Comparison of ENCODE assay signal across 20 cellular contexts in genomic region chr16:11996433-11997174, GRCh38. TPM values are rescaled to one million over a fixed set of nuclear protein-coding genes. Genes with fewer than 3 reads are reported as not detected.
A peak's percentile ranks its signal among the peaks of the same experiment; 100 is the strongest.
DNase-seq lines count a peak whose midpoint lies in the region; ATAC-seq, FAIRE-seq and TF ChIP-seq lines count a peak whose summit lies in the region.
"Had no signal": no experiment of that assay in that cellular context is flagged by ENCODE, and none has a peak within 500 bp of the region (broad histone marks: within the 10 kb centered on the region; RNA-seq: fewer than 3 reads in every experiment).

No MANE protein-coding gene starts in this region.

- H3K27ac ChIP-seq in HepG2 (ENCODE audit: extremely low read length, insufficient read depth, low read length): no peak overlapping the region
- no peak overlapping the region for H3K27ac ChIP-seq in right lobe of liver
- H3K27ac ChIP-seq in osteoblast (ENCODE audit: low read depth, low read length): no peak overlapping the region
- peak overlapping the region in 1 of 2 donors; percentile 1 for H3K27ac ChIP-seq in breast epithelium

- POLR2A ChIA-PET in HepG2 (lab: Yijun Ruan, JAX): interaction anchor here (1.7 kb wide), 1 partner anchor 20 kb away, joined by 7 read pairs; the partner anchor contains the start of gene SNX29

- H3K4me1 Mint-ChIP-seq in dendritic cell treated with granulocyte-macrophage colony-stimulating factor and Interleukin-4, amounts not matched to agents 40 ng/mL and 50 ng/mL, for 4 days (ENCODE audit: low read depth): peaks cover 78% of the 10 kb centered on the region

- H2AFZ ChIP-seq in HepG2 (ENCODE audit: low read length) (no peak overlapping the region), osteoblast (ENCODE audit: low read length) (no peak overlapping the region)

- TF ChIP-seq RAD21 in HepG2 (CRISPR knock-in tag; IDR thresholded peaks at IDR 0.05): no peak

- H3K9me3 ChIP-seq in HepG2 (ENCODE audit: low read length) (no peaks in the 10 kb centered on the region), right lobe of liver (no peaks in the 10 kb centered on the region), osteoblast (ENCODE audit: low read depth, low read length) (no peaks in the 10 kb centered on the region), breast epithelium (no peaks in the 10 kb centered on the region)

- H3K4me3 Mint-ChIP-seq in dendritic cell treated with granulocyte-macrophage colony-stimulating factor and Interleukin-4, amounts not matched to agents 40 ng/mL and 50 ng/mL, for 4 days: no peak overlapping the region

- H3K4me2 ChIP-seq in HepG2 (ENCODE audit: low read depth, low read length): no peak overlapping the region
- no peak overlapping the region for H3K4me2 ChIP-seq in osteoblast (ENCODE audit: insufficient read depth, low read length)

- CTCF ChIA-PET in HepG2 (lab: Yijun Ruan, JAX; ENCODE audit: low intra/inter-chr PET ratio, low total read pairs): no interaction called here

- in situ Hi-C loops in HepG2 (cut with HindIII; ENCODE audit: extremely low pct_ligation_motif_present, low pct_unique_long_range_greater_than_20kb): no loop called here

- peak overlapping the region; percentile 67 for H3K27ac Mint-ChIP-seq in dendritic cell treated with granulocyte-macrophage colony-stimulating factor and Interleukin-4, amounts not matched to agents 40 ng/mL and 50 ng/mL, for 4 days

- no peaks in the 10 kb centered on the region for H4K20me1 ChIP-seq in HepG2 (ENCODE audit: insufficient read depth, low read length)
- peaks cover 11% of the 10 kb centered on the region for H4K20me1 ChIP-seq in osteoblast (ENCODE audit: insufficient read depth, low read length)

- H3K36me3 ChIP-seq in HepG2 (replicated peaks in 1 of 2; ENCODE audit: control insufficient read depth in 1 of 2, insufficient read depth in 2 of 2, low read length in 2 of 2) (no peaks in the 10 kb centered on the region), right lobe of liver (no peaks in the 10 kb centered on the region), osteoblast (ENCODE audit: insufficient read depth, low read length) (no peaks in the 10 kb centered on the region), breast epithelium (no peaks in the 10 kb centered on the region)

- H3K27me3 ChIP-seq in HepG2 (ENCODE audit: control insufficient read depth in 1 of 2, insufficient read depth in 2 of 2, low read length in 2 of 2) (no peaks in the 10 kb centered on the region), right lobe of liver (no peaks in the 10 kb centered on the region), osteoblast (ENCODE audit: insufficient read depth, low read length) (no peaks in the 10 kb centered on the region), breast epithelium (no peaks in the 10 kb centered on the region)

- H3K27me3 Mint-ChIP-seq in dendritic cell treated with granulocyte-macrophage colony-stimulating factor and Interleukin-4, amounts not matched to agents 40 ng/mL and 50 ng/mL, for 4 days: no peaks in the 10 kb centered on the region

- H3K79me2 ChIP-seq in HepG2 (ENCODE audit: insufficient read depth, low read length): no peaks in the 10 kb centered on the region
- H3K79me2 ChIP-seq in osteoblast (ENCODE audit: insufficient read depth, low read length): peaks cover 34% of the 10 kb centered on the region

- ATAC-seq in HepG2 (no peak), right lobe of liver (no peak), GM19467 (IDR thresholded peaks at IDR 0.05; ENCODE audit: unreplicated experiment) (no peak)

- WGBS in HepG2 (ENCODE audit: low lambda C conversion rate): 86% methylated on average over 8 of the region's 8 CpGs
- whole genome bisulfite sequencing in right lobe of liver (ENCODE audit: insufficient coverage, low coverage, low lambda C conversion rate, missing lambda C conversion rate): 74% methylated on average over 8 of the region's 8 CpGs

- TF ChIP-seq EP300 in HepG2 (IDR thresholded peaks at IDR 0.05; ENCODE audit: low read depth in 2 of 2, low read length in 2 of 2) (no peak), HepG2 (CRISPR knock-in tag; IDR thresholded peaks at IDR 0.05; ENCODE audit: borderline replicate concordance) (no peak)

- H3K4me1 ChIP-seq in HepG2 (ENCODE audit: insufficient read depth, low read length) (peaks cover 38% of the 10 kb centered on the region), right lobe of liver (no peaks in the 10 kb centered on the region), osteoblast (ENCODE audit: insufficient read depth, low read length) (no peaks in the 10 kb centered on the region), breast epithelium (no peaks in the 10 kb centered on the region)

- H3K36me3 Mint-ChIP-seq in dendritic cell treated with granulocyte-macrophage colony-stimulating factor and Interleukin-4, amounts not matched to agents 40 ng/mL and 50 ng/mL, for 4 days (ENCODE audit: low read depth): peaks cover 68% of the 10 kb centered on the region

- FAIRE-seq in HepG2 (lab: Jason Lieb, UNC): peak; percentile 66
- FAIRE-seq: GM12892, H1 had no signal

- TF ChIP-seq CTCF in HepG2 (CRISPR knock-in tag; IDR thresholded peaks at IDR 0.05) (no peak), right lobe of liver (IDR thresholded peaks at IDR 0.05) (no peak), osteoblast (IDR thresholded peaks at IDR 0.05; ENCODE audit: extremely low read depth, low read depth, low read length) (no peak), breast epithelium (IDR thresholded peaks at IDR 0.05) (no peak)

- no peak for DNase-seq in HepG2 (ENCODE audit: low spot score)
- no peak for DNase-seq in right lobe of liver
- DNase-seq in osteoblast (ENCODE audit: insufficient read length, low spot score, missing footprints): peak; percentile 15
- no peak for DNase-seq in glomerular visceral epithelial cell (ENCODE audit: extremely low spot score)
- DNase-seq in breast epithelium (ENCODE audit: low spot score in 2 of 2): no peak
- no peak for DNase-seq in activated CD4-positive, alpha-beta T cell treated with anti-CD3 and anti-CD28 coated beads for 4 hours
- DNase-seq: 8988T, IMR-90, NCI-H1105 treated with DMSO at 0.1 percent for 48 hours, NCI-H187 treated with DMSO at 0.1 percent for 48 hours, NCI-H69, OCI-M1, SIG-M5 had no signal

- intact Hi-C loops in HepG2 (cut with micrococcal nuclease; ENCODE audit: unreplicated experiment): no loop called here
- intact Hi-C loops in right lobe of liver (cut with DNase I): no loop called here
- intact Hi-C loops in dendritic cell treated with granulocyte-macrophage colony-stimulating factor and Interleukin-4, amounts not matched to agents 40 ng/mL and 50 ng/mL, for 4 days (cut with micrococcal nuclease): no loop called here
- intact Hi-C loops in breast epithelium (cut with DNase I; ENCODE audit: low total_unique reads): no loop called here

- no peaks in the 10 kb centered on the region for H3K9me3 Mint-ChIP-seq in dendritic cell treated with granulocyte-macrophage colony-stimulating factor and Interleukin-4, amounts not matched to agents 40 ng/mL and 50 ng/mL, for 4 days

- H3K4me3 ChIP-seq in HepG2 (replicated peaks in 1 of 3; ENCODE audit: insufficient read depth in 1 of 3, low read depth in 2 of 3, low read length in 3 of 3): no peak overlapping the region
- H3K4me3 ChIP-seq in right lobe of liver: no peak overlapping the region
- no peak overlapping the region for H3K4me3 ChIP-seq in osteoblast (ENCODE audit: insufficient read depth, low read length)
- H3K4me3 ChIP-seq in breast epithelium: no peak overlapping the region

- no peak overlapping the region for H3K9ac ChIP-seq in HepG2 (ENCODE audit: insufficient read depth, low read depth, low read length)

- no TSS peak for BruUV-seq in HepG2 (replicated peaks; lab: Mats Ljungman, UMichigan)

- TF ChIP-seq POLR2A in HepG2 (IDR thresholded peaks at IDR 0.05; ENCODE audit: insufficient read depth in 1 of 2, low read depth in 2 of 2, low read length in 2 of 2): no peak
- TF ChIP-seq POLR2A in right lobe of liver (IDR thresholded peaks at IDR 0.05): no peak
- no peak for TF ChIP-seq POLR2A in breast epithelium (IDR thresholded peaks at IDR 0.05)

RNA-seq across cellular contexts. Expression of gene SNX29, which starts 20.1 kb away (rescaled TPM):
- total RNA-seq in HepG2 (2016; rRNA removed; fragmentation: Illumina TruSeq; extraction: Trizol) (5.2 and 6.5 TPM in 2 replicates), right lobe of liver (1 to 10 TPM; 5.1 to 9.8 (median 8.1) TPM), osteoblast (30.8 and 34.5 TPM in 2 replicates), breast epithelium (10 to 100 TPM; 19.2 to 37.4 (median 28.8) TPM)
- total RNA-seq in HepG2 (2016; cell fraction: cytosol; rRNA removed; fragmentation: Illumina TruSeq; extraction: Trizol; ENCODE audit: low read depth): 3.1 and 5.5 TPM in 2 replicates
- 3.4 and 4.6 TPM in 2 replicates for total RNA-seq in HepG2 (2016; cell fraction: insoluble cytoplasmic fraction; rRNA removed; fragmentation: Illumina TruSeq; extraction: Trizol)
- total RNA-seq in HepG2 (2016; cell fraction: membrane; rRNA removed; fragmentation: Illumina TruSeq; extraction: Trizol): 2.5 and 3.3 TPM in 2 replicates
- total RNA-seq in HepG2 (2016; cell fraction: nucleus; rRNA removed; fragmentation: Illumina TruSeq; extraction: Trizol): 8.7 and 12.7 TPM in 2 replicates
- 3.4 TPM in 2 replicates for polyA plus RNA-seq in HepG2 (2011; rRNA removed)
- polyA plus RNA-seq in HepG2 (2011; cell fraction: cytosol; rRNA removed): 2.5 and 2.6 TPM in 2 replicates
- polyA plus RNA-seq in HepG2 (2011; cell fraction: nucleus; rRNA removed): 4.1 and 4.5 TPM in 2 replicates
- polyA plus RNA-seq in HepG2 (2012): 2.7 and 3.1 TPM in 2 replicates
- polyA plus RNA-seq in HepG2 (2016; cell fraction: cytosol; fragmentation: Illumina TruSeq; extraction: Trizol; ENCODE audit: low read depth): 0.49 and 0.50 TPM in 2 replicates
- polyA plus RNA-seq in HepG2 (2016; cell fraction: insoluble cytoplasmic fraction; fragmentation: Illumina TruSeq; extraction: Trizol; ENCODE audit: low read depth): 2.6 and 3.8 TPM in 2 replicates
- polyA plus RNA-seq in HepG2 (2016; cell fraction: membrane; fragmentation: Illumina TruSeq; extraction: Trizol; ENCODE audit: low read depth): 0.64 and 0.65 TPM in 2 replicates
- 3.4 and 3.7 TPM in 2 replicates for polyA plus RNA-seq in HepG2 (2016; cell fraction: nucleus; fragmentation: Illumina TruSeq; extraction: Trizol; ENCODE audit: insufficient read depth, low read depth)
- polyA minus RNA-seq in HepG2 (2011; rRNA and poly(A)+ RNA removed; ENCODE audit: low replicate concordance): 16.0 and 20.2 TPM in 2 replicates
- polyA minus RNA-seq in HepG2 (2011; cell fraction: cytosol; rRNA and poly(A)+ RNA removed): 2.9 and 3.2 TPM in 2 replicates
- polyA minus RNA-seq in HepG2 (2011; cell fraction: nucleus; rRNA and poly(A)+ RNA removed): 15.6 and 19.6 TPM in 2 replicates

RNA-seq across cellular contexts. Expression of gene TNFRSF17, which starts 31.6 kb away (rescaled TPM):
- total RNA-seq in HepG2 (2016; rRNA removed; fragmentation: Illumina TruSeq; extraction: Trizol): not detected in 2 replicates
- not detected in 2 replicates for total RNA-seq in HepG2 (2016; cell fraction: cytosol; rRNA removed; fragmentation: Illumina TruSeq; extraction: Trizol; ENCODE audit: low read depth)
- total RNA-seq in HepG2 (2016; cell fraction: insoluble cytoplasmic fraction; rRNA removed; fragmentation: Illumina TruSeq; extraction: Trizol): not detected in 2 replicates
- not detected in 2 replicates for total RNA-seq in HepG2 (2016; cell fraction: membrane; rRNA removed; fragmentation: Illumina TruSeq; extraction: Trizol)
- total RNA-seq in HepG2 (2016; cell fraction: nucleus; rRNA removed; fragmentation: Illumina TruSeq; extraction: Trizol): not detected in 2 replicates
- polyA plus RNA-seq in HepG2 (2011; rRNA removed): not detected in 2 replicates
- polyA plus RNA-seq in HepG2 (2011; cell fraction: cytosol; rRNA removed): not detected in 2 replicates
- not detected in 2 replicates for polyA plus RNA-seq in HepG2 (2011; cell fraction: nucleus; rRNA removed)
- not detected in 2 replicates for polyA plus RNA-seq in HepG2 (2012)
- polyA plus RNA-seq in HepG2 (2016; cell fraction: cytosol; fragmentation: Illumina TruSeq; extraction: Trizol; ENCODE audit: low read depth): not detected in 2 replicates
- not detected in 2 replicates for polyA plus RNA-seq in HepG2 (2016; cell fraction: insoluble cytoplasmic fraction; fragmentation: Illumina TruSeq; extraction: Trizol; ENCODE audit: low read depth)
- polyA plus RNA-seq in HepG2 (2016; cell fraction: membrane; fragmentation: Illumina TruSeq; extraction: Trizol; ENCODE audit: low read depth): not detected in 2 replicates
- not detected in 2 replicates for polyA plus RNA-seq in HepG2 (2016; cell fraction: nucleus; fragmentation: Illumina TruSeq; extraction: Trizol; ENCODE audit: insufficient read depth, low read depth)
- not detected in 2 replicates for polyA minus RNA-seq in HepG2 (2011; rRNA and poly(A)+ RNA removed; ENCODE audit: low replicate concordance)
- not detected in 2 replicates for polyA minus RNA-seq in HepG2 (2011; cell fraction: cytosol; rRNA and poly(A)+ RNA removed)
- not detected in 2 replicates for polyA minus RNA-seq in HepG2 (2011; cell fraction: nucleus; rRNA and poly(A)+ RNA removed)
- total RNA-seq in right lobe of liver: under 1 TPM in 1 of 6 experiments, not detected in 5; 0.44 TPM
- not detected in 2 replicates for total RNA-seq in osteoblast
- total RNA-seq in breast epithelium: under 1 TPM in 2 of 3 donors, not detected in 1; 0.44 to 0.98 TPM
- total RNA-seq: Daoy, H1, HT-29, IMR-90 had no signal
- polyA plus RNA-seq: BJ, H1, IMR-90 had no signal

RNA-seq across cellular contexts. Expression of gene NPIPB2, which starts 54.8 kb away (rescaled TPM):
- total RNA-seq in HepG2 (2016; rRNA removed; fragmentation: Illumina TruSeq; extraction: Trizol): 1.8 TPM in 1 of 2 replicates, not detected in the other
- total RNA-seq in HepG2 (2016; cell fraction: cytosol; rRNA removed; fragmentation: Illumina TruSeq; extraction: Trizol; ENCODE audit: low read depth): 0.62 TPM in 1 of 2 replicates, not detected in the other
- total RNA-seq in HepG2 (2016; cell fraction: insoluble cytoplasmic fraction; rRNA removed; fragmentation: Illumina TruSeq; extraction: Trizol): 0.80 TPM in 1 of 2 replicates, not detected in the other
- 0.90 TPM in 1 of 2 replicates, not detected in the other for total RNA-seq in HepG2 (2016; cell fraction: membrane; rRNA removed; fragmentation: Illumina TruSeq; extraction: Trizol)
- total RNA-seq in HepG2 (2016; cell fraction: nucleus; rRNA removed; fragmentation: Illumina TruSeq; extraction: Trizol): 5.1 and 6.2 TPM in 2 replicates
- 3.2 and 4.1 TPM in 2 replicates for polyA plus RNA-seq in HepG2 (2011; rRNA removed)
- polyA plus RNA-seq in HepG2 (2011; cell fraction: cytosol; rRNA removed): 0.36 TPM in 2 replicates
- 14.3 and 18.9 TPM in 2 replicates for polyA plus RNA-seq in HepG2 (2011; cell fraction: nucleus; rRNA removed)
- 4.7 and 8.0 TPM in 2 replicates for polyA plus RNA-seq in HepG2 (2012)
- not detected in 2 replicates for polyA plus RNA-seq in HepG2 (2016; cell fraction: cytosol; fragmentation: Illumina TruSeq; extraction: Trizol; ENCODE audit: low read depth)
- polyA plus RNA-seq in HepG2 (2016; cell fraction: insoluble cytoplasmic fraction; fragmentation: Illumina TruSeq; extraction: Trizol; ENCODE audit: low read depth): 1.3 and 1.4 TPM in 2 replicates
- 0.79 TPM in 1 of 2 replicates, not detected in the other for polyA plus RNA-seq in HepG2 (2016; cell fraction: membrane; fragmentation: Illumina TruSeq; extraction: Trizol; ENCODE audit: low read depth)
- polyA plus RNA-seq in HepG2 (2016; cell fraction: nucleus; fragmentation: Illumina TruSeq; extraction: Trizol; ENCODE audit: insufficient read depth, low read depth): 30.6 and 37.6 TPM in 2 replicates
- polyA minus RNA-seq in HepG2 (2011; rRNA and poly(A)+ RNA removed; ENCODE audit: low replicate concordance): 2.0 and 9.1 TPM in 2 replicates
- 1.3 TPM in 1 of 2 replicates, not detected in the other for polyA minus RNA-seq in HepG2 (2011; cell fraction: cytosol; rRNA and poly(A)+ RNA removed)
- polyA minus RNA-seq in HepG2 (2011; cell fraction: nucleus; rRNA and poly(A)+ RNA removed): 9.1 and 14.2 TPM in 2 replicates
- 10 to 100 TPM in 1 of 6 experiments, 1 to 10 TPM in 5; 2.1 to 10.2 (median 4.2) TPM for total RNA-seq in right lobe of liver
- total RNA-seq in osteoblast: 1.8 and 4.7 TPM in 2 replicates
- 10 to 100 TPM; 14.8 to 23.9 (median 20.3) TPM for total RNA-seq in breast epithelium
- total RNA-seq: Daoy had no signal
